In genomic region chr20:64116016-64116415, GRCh38 we compare ENCODE assay signal across 23 cellular contexts. TPM values are rescaled to one million over a fixed set of nuclear protein-coding genes. Genes with fewer than 3 reads are reported as not detected.
DNase-seq lines count a peak whose midpoint lies in the region; ATAC-seq and TF ChIP-seq lines count a peak whose summit lies in the region.
"Had no signal": no experiment of that assay in that cellular context is flagged by ENCODE, and none has a peak within 500 bp of the region (broad histone marks: within the 10 kb centered on the region; RNA-seq: fewer than 3 reads in every experiment).

No MANE protein-coding gene starts in this region.

- no peaks in the 10 kb centered on the region for H3K4me1 ChIP-seq in left ventricle myocardium inferior
- H3K4me1 ChIP-seq: Caco-2 had no signal

- TF ChIP-seq CTCF in left ventricle myocardium inferior (IDR thresholded peaks at IDR 0.05; ENCODE audit: borderline replicate concordance): no peak

- no peaks in the 10 kb centered on the region for H3K9me3 ChIP-seq in left ventricle myocardium inferior (replicated peaks)
- H3K9me3 ChIP-seq: Caco-2, neutrophil, upper lobe of left lung had no signal

- DNase-seq in left ventricle myocardium superior (peak; percentile 25), left ventricle myocardium inferior (no peak), islet precursor cell (peak; percentile 47), posterior vena cava (ENCODE audit: low spot score) (peak; percentile 74), NCI-H748 treated with DMSO at 0.1 percent for 48 hours (lab: John Stamatoyannopoulos, UW) (no peak), NCI-H446 (lab: John Stamatoyannopoulos, UW) (no peak)
- DNase-seq: activated CD4-positive, alpha-beta memory T cell treated with anti-CD3 and anti-CD28 coated beads for 36 hours; activated gamma-delta T cell treated with Interleukin-2 at 50 U/mL for 16 hours; brain microvascular endothelial cell; effector memory CD4-positive, alpha-beta T cell; erythroblast; GDM1; kidney glomerular epithelial cell; MV-4-11; NCI-H446 treated with DMSO at 0.1 percent for 48 hours; small intestine had no signal

- no peak overlapping the region for H3K4me3 ChIP-seq in left ventricle myocardium inferior
- H3K4me3 ChIP-seq: upper lobe of left lung had no signal

- H3K27ac ChIP-seq in left ventricle myocardium inferior (replicated peaks): no peak overlapping the region
- H3K27ac ChIP-seq: brain microvascular endothelial cell, neutrophil, upper lobe of left lung, VCaP had no signal

- peaks cover 5% of the 10 kb centered on the region for H3K27me3 ChIP-seq in left ventricle myocardium inferior (ENCODE audit: low read depth)
- H3K27me3 ChIP-seq: brain microvascular endothelial cell, upper lobe of left lung had no signal

- intact Hi-C loops in left ventricle myocardium superior (cut with micrococcal nuclease) (no loop called here), left ventricle myocardium inferior (cut with micrococcal nuclease) (no loop called here), posterior vena cava (cut with DNase I) (loop anchor here in 1 of 2 donors (10.0 kb wide), 1 partner anchor 81 kb away; the partner anchor contains the start of gene C20orf204)

- H3K36me3 ChIP-seq in left ventricle myocardium inferior: no peaks in the 10 kb centered on the region
- H3K36me3 ChIP-seq: brain microvascular endothelial cell, neutrophil, upper lobe of left lung had no signal

- ATAC-seq in left ventricle myocardium superior (no peak), GM19463 (IDR thresholded peaks at IDR 0.05; ENCODE audit: unreplicated experiment) (no peak)

RNA-seq across cellular contexts. Expression of gene NPBWR2, which starts 8.7 kb away (rescaled TPM):
- not detected for total RNA-seq in left ventricle myocardium superior
- total RNA-seq in left ventricle myocardium inferior: not detected
- total RNA-seq in posterior vena cava: not detected
- total RNA-seq: activated CD4-positive, alpha-beta memory T cell treated with anti-CD3 and anti-CD28 coated beads for 36 hours; Caco-2; LHCN-M2; pulmonary artery endothelial cell; upper lobe of left lung had no signal

RNA-seq across cellular contexts. Expression of gene LKAAEAR1, which starts 31.8 kb away (rescaled TPM):
- not detected for total RNA-seq in left ventricle myocardium superior
- total RNA-seq in left ventricle myocardium inferior: not detected
- total RNA-seq in posterior vena cava: not detected
- total RNA-seq: activated CD4-positive, alpha-beta memory T cell treated with anti-CD3 and anti-CD28 coated beads for 36 hours; Caco-2; pulmonary artery endothelial cell had no signal

RNA-seq across cellular contexts. Expression of gene OPRL1, which starts 36.1 kb away (rescaled TPM):
- total RNA-seq in left ventricle myocardium superior: 0.27 TPM
- total RNA-seq in left ventricle myocardium inferior: 0.52 TPM
- total RNA-seq in posterior vena cava: 1 to 10 TPM in 1 of 2 donors, under 1 TPM in 1; 0.76 to 1.4 TPM

RNA-seq across cellular contexts. Expression of gene RGS19, which starts 36.7 kb away (rescaled TPM):
- 5.4 TPM for total RNA-seq in left ventricle myocardium superior
- 6.1 TPM for total RNA-seq in left ventricle myocardium inferior
- 10 to 100 TPM; 18.0 to 19.1 TPM for total RNA-seq in posterior vena cava

RNA-seq across cellular contexts. Expression of gene MYT1, which starts 48.2 kb away (rescaled TPM):
- 0.20 TPM for total RNA-seq in left ventricle myocardium superior
- 0.11 TPM for total RNA-seq in left ventricle myocardium inferior
- not detected for total RNA-seq in posterior vena cava
- total RNA-seq: activated CD4-positive, alpha-beta memory T cell treated with anti-CD3 and anti-CD28 coated beads for 36 hours; LHCN-M2; pulmonary artery endothelial cell had no signal

Comparison
In these comparisons a context has a peak if more than half of its experiments do, and no peak if none do; other contexts are left out.
1. DNase-seq: peak in left ventricle myocardium superior (single experiment), islet precursor cell (single experiment) and posterior vena cava (single experiment); none in left ventricle myocardium inferior (single experiment), NCI-H748 treated with DMSO at 0.1 percent for 48 hours (single experiment) and NCI-H446 (0 of 2).